Comparison of ENCODE assay signal across 2 cellular contexts in the genomic region with DNA sequence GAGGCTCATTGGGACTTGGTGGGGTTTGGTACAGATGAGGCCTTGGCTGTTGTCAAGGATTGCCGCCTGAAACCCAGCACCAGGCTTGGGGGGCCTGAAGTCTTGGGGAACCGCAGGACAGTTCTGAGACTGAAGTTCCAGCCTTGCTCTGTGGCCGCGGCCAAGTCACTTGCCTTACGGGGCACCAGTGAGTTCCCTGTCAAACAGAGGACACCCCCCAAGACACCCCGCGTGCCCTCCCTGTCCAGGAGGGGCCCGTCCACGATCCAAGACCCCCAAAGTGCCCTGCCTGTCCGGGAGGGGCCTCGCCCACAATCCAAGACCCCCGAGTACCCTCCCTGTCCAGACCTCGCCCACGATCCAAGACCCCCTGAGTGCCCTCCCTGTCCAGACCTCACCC.
TF ChIP-seq lines count a peak whose summit lies in the region.

No MANE protein-coding gene starts in this region.

TF ChIP-seq in A549, 52 proteins besides CTCF, POLR2A, EP300 and RAD21:
- no peak for TF ChIP-seq GATA3 (IDR thresholded peaks at IDR 0.05; ENCODE audit: borderline replicate concordance)
- no peak for TF ChIP-seq CBX8 (IDR thresholded peaks at IDR 0.05)
- TF ChIP-seq MYC (IDR thresholded peaks at IDR 0.05; ENCODE audit: borderline replicate concordance, low read length), result no peak
- no peak for TF ChIP-seq HOXB13 (CRISPR knock-in tag; IDR thresholded peaks at IDR 0.05; ENCODE audit: low read depth)
- no peak for TF ChIP-seq RNF2 (IDR thresholded peaks at IDR 0.05; ENCODE audit: borderline replicate concordance, low read depth)
TF ChIP-seq in A549: peak in this region for 0.

TF ChIP-seq in HCT116, 20 proteins besides CTCF, POLR2A, EP300 and RAD21:
- TF ChIP-seq TCF7L2 (IDR thresholded peaks at IDR 0.05; ENCODE audit: borderline replicate concordance, extremely low read depth, insufficient read depth, insufficient read length) (no peak), CBX3 (IDR thresholded peaks at IDR 0.05; ENCODE audit: low read depth) (no peak)
- TF ChIP-seq, protein P1, sequence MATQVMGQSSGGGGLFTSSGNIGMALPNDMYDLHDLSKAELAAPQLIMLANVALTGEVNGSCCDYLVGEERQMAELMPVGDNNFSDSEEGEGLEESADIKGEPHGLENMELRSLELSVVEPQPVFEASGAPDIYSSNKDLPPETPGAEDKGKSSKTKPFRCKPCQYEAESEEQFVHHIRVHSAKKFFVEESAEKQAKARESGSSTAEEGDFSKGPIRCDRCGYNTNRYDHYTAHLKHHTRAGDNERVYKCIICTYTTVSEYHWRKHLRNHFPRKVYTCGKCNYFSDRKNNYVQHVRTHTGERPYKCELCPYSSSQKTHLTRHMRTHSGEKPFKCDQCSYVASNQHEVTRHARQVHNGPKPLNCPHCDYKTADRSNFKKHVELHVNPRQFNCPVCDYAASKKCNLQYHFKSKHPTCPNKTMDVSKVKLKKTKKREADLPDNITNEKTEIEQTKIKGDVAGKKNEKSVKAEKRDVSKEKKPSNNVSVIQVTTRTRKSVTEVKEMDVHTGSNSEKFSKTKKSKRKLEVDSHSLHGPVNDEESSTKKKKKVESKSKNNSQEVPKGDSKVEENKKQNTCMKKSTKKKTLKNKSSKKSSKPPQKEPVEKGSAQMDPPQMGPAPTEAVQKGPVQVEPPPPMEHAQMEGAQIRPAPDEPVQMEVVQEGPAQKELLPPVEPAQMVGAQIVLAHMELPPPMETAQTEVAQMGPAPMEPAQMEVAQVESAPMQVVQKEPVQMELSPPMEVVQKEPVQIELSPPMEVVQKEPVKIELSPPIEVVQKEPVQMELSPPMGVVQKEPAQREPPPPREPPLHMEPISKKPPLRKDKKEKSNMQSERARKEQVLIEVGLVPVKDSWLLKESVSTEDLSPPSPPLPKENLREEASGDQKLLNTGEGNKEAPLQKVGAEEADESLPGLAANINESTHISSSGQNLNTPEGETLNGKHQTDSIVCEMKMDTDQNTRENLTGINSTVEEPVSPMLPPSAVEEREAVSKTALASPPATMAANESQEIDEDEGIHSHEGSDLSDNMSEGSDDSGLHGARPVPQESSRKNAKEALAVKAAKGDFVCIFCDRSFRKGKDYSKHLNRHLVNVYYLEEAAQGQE (IDR thresholded peaks at IDR 0.05; ENCODE audit: low read depth), result no peak
